ENCODE assay signal across 24 cellular contexts in the genomic region with DNA sequence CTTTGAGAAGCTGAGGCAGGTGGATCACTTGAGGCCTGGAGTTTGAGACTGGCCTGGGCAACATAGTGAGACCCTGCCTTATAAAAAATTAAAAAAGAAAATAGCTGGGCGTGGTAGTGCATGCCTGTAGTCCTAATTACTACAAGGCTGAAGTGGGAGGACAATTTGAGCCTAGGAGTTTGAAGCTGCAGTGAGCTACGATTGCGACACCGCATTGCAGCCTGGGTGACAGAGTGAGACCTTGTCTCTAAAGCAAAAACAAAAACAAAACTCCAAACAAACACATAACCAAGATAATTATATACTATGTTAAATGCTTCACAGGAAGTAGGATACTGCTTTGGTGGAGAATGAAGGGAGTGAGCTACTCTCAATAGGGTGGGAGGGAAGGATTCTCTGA. TPM values are rescaled to one million over a fixed set of nuclear protein-coding genes. Genes with fewer than 3 reads are reported as not detected.
A peak's percentile ranks its signal among the peaks of the same experiment; 100 is the strongest.
DNase-seq lines count a peak whose midpoint lies in the region; ATAC-seq, FAIRE-seq and TF ChIP-seq lines count a peak whose summit lies in the region.
"Had no signal": no experiment of that assay in that cellular context is flagged by ENCODE, and none has a peak within 500 bp of the region (broad histone marks: within the 10 kb centered on the region; RNA-seq: fewer than 3 reads in every experiment).

No MANE protein-coding gene starts in this region.

- H3K27ac ChIP-seq in HepG2 (ENCODE audit: extremely low read length, insufficient read depth, low read length) (no peak overlapping the region), right lobe of liver (no peak overlapping the region), H1 (ENCODE audit: low read depth, low read length) (no peak overlapping the region)
- H3K27ac ChIP-seq: BLaER1, Peyer's patch had no signal

- no peak overlapping the region for H2AK5ac ChIP-seq in H1 (ENCODE audit: low read depth, low read length)

- intact Hi-C loops in HepG2 (cut with micrococcal nuclease; ENCODE audit: unreplicated experiment) = no loop called here
- intact Hi-C loops in right lobe of liver (cut with DNase I) = loop anchor here in 1 of 2 donors (5.0 kb wide), 1 partner anchor 106 kb away; no protein-coding TSS in a partner anchor

- TF ChIP-seq CTCF in HepG2 (CRISPR knock-in tag; IDR thresholded peaks at IDR 0.05) (no peak), right lobe of liver (IDR thresholded peaks at IDR 0.05) (no peak), H1 (IDR thresholded peaks at IDR 0.05; ENCODE audit: control extremely low read depth in 1 of 3, insufficient read depth in 1 of 3, low read depth in 1 of 3, low read length in 3 of 3) (no peak)

- no peak for TF ChIP-seq POLR2A in HepG2 (IDR thresholded peaks at IDR 0.05; ENCODE audit: insufficient read depth in 1 of 2, low read depth in 2 of 2, low read length in 2 of 2)
- TF ChIP-seq POLR2A in right lobe of liver (IDR thresholded peaks at IDR 0.05) = no peak
- no peak for TF ChIP-seq POLR2A in H1 (IDR thresholded peaks at IDR 0.05; ENCODE audit: control extremely low read depth in 1 of 2, low read depth in 2 of 2, low read length in 2 of 2)

- no peak overlapping the region for H2BK120ac ChIP-seq in H1 (replicated peaks; ENCODE audit: low read depth, low read length)

- no peaks in the 10 kb centered on the region for H3K9me3 Mint-ChIP-seq in activated CD4-positive, alpha-beta T cell treated with anti-CD3 and anti-CD28 coated beads, Interleukin-2, amount 10 ng/mL, durations not matched to agents 7 days and 5 days
- H3K9me3 Mint-ChIP-seq: CD4-positive, alpha-beta T cell; T-cell had no signal

- H3K23me2 ChIP-seq in H1 (ENCODE audit: low read depth, low read length) = no peaks in the 10 kb centered on the region

- no peak overlapping the region for H3K56ac ChIP-seq in H1 (replicated peaks; ENCODE audit: insufficient read length, low read depth, low read length)

- H3K4ac ChIP-seq in H1 (replicated peaks; ENCODE audit: insufficient read length, low read depth, low read length) = no peak overlapping the region

- H3K4me1 ChIP-seq in HepG2 (ENCODE audit: insufficient read depth, low read length) (peaks cover 25% of the 10 kb centered on the region), right lobe of liver (peaks cover 0 to 5% (median 0%) of the 10 kb centered on the region in 4 donors), H1 (replicated peaks in 1 of 4; ENCODE audit: control insufficient read depth in 3 of 4, insufficient read depth in 4 of 4, low read length in 3 of 4) (peaks cover 2 to 8% (median 3%) of the 10 kb centered on the region in 4 experiments; a peak in 6 of 7 replicates)

- no peaks in the 10 kb centered on the region for H3K36me3 Mint-ChIP-seq in activated CD4-positive, alpha-beta T cell treated with anti-CD3 and anti-CD28 coated beads, Interleukin-2, amount 10 ng/mL, durations not matched to agents 7 days and 5 days (ENCODE audit: low read depth)
- H3K36me3 Mint-ChIP-seq: T-cell had no signal

- FAIRE-seq in HepG2 (lab: Jason Lieb, UNC) (no peak), H1 (lab: Jason Lieb, UNC) (no peak)
- FAIRE-seq: D721Med, G401.6, HTR-8/SVneo had no signal

- H4K5ac ChIP-seq in H1 (ENCODE audit: insufficient read length, low read depth, low read length) = no peak overlapping the region

- no peak for TF ChIP-seq RAD21 in HepG2 (CRISPR knock-in tag; IDR thresholded peaks at IDR 0.05)
- no peak for TF ChIP-seq RAD21 in H1 (IDR thresholded peaks at IDR 0.05 in 1 of 2, conservative IDR thresholded peaks at IDR 0.05 in 1 of 2; ENCODE audit: low read depth in 2 of 2, low read length in 2 of 2)

- H3K4me3 ChIP-seq in HepG2 (replicated peaks in 1 of 3; ENCODE audit: insufficient read depth in 1 of 3, low read depth in 2 of 3, low read length in 3 of 3) = no peak overlapping the region
- H3K4me3 ChIP-seq in right lobe of liver = no peak overlapping the region
- H3K4me3 ChIP-seq in H1 (ENCODE audit: extremely low read depth in 1 of 4, insufficient read depth in 2 of 4, low read depth in 3 of 4, low read length in 4 of 4) = no peak overlapping the region
- H3K4me3 ChIP-seq: BLaER1, Peyer's patch had no signal

- H2AFZ ChIP-seq in HepG2 (ENCODE audit: low read length) (no peak overlapping the region), H1 (ENCODE audit: low read length) (no peak overlapping the region)

- no peak for DNase-seq in HepG2 (ENCODE audit: low spot score)
- DNase-seq in right lobe of liver = no peak
- DNase-seq in MV-4-11 (lab: John Stamatoyannopoulos, UW) = peak; percentile 40
- no peak for DNase-seq in H1 (ENCODE audit: low read depth in 1 of 2, low spot score in 2 of 2)
- DNase-seq in islet precursor cell = no peak
- no peak for DNase-seq in activated CD4-positive, alpha-beta T cell treated with anti-CD3 and anti-CD28 coated beads, Interleukin-2, amount 10 ng/mL, durations not matched to agents 7 days and 5 days
- no peak for DNase-seq in NCI-H128 (lab: John Stamatoyannopoulos, UW; ENCODE audit: unreplicated experiment)
- DNase-seq: CD4-positive, alpha-beta T cell; H7; NCI-H1417; NCI-H1694; NCI-H2029 treated with DMSO at 0.1 percent for 48 hours; NCI-H526 treated with DMSO at 0.1 percent for 48 hours; OCI-M1; Peyer's patch; SHP77 treated with DMSO at 0.1 percent for 48 hours; T-cell had no signal

- TF ChIP-seq EP300 in HepG2 (IDR thresholded peaks at IDR 0.05; ENCODE audit: low read depth in 2 of 2, low read length in 2 of 2) (no peak), HepG2 (CRISPR knock-in tag; IDR thresholded peaks at IDR 0.05; ENCODE audit: borderline replicate concordance) (no peak), H1 (IDR thresholded peaks at IDR 0.05; ENCODE audit: borderline replicate concordance in 1 of 2, low read depth in 2 of 2, low read length in 2 of 2) (no peak)

- peaks cover 8% of the 10 kb centered on the region for H3K27me3 Mint-ChIP-seq in activated CD4-positive, alpha-beta T cell treated with anti-CD3 and anti-CD28 coated beads, Interleukin-2, amount 10 ng/mL, durations not matched to agents 7 days and 5 days

- no peaks in the 10 kb centered on the region for H3K79me2 ChIP-seq in HepG2 (ENCODE audit: insufficient read depth, low read length)
- H3K79me2 ChIP-seq in H1 (ENCODE audit: control insufficient read depth in 1 of 2, insufficient read depth in 2 of 2, low read length in 2 of 2) = no peaks in the 10 kb centered on the region

- H4K20me1 ChIP-seq in HepG2 (ENCODE audit: insufficient read depth, low read length) = no peaks in the 10 kb centered on the region
- H4K20me1 ChIP-seq in H1 (replicated peaks in 1 of 2; ENCODE audit: control insufficient read depth in 1 of 2, insufficient read depth in 2 of 2, low read length in 2 of 2) = no peaks in the 10 kb centered on the region
- H4K20me1 ChIP-seq: BLaER1 had no signal

- BruUV-seq in HepG2 (replicated peaks; lab: Mats Ljungman, UMichigan) = no TSS peak

- no peaks in the 10 kb centered on the region for H3K79me1 ChIP-seq in H1 (ENCODE audit: low read depth, low read length)

- no peak overlapping the region for H4K91ac ChIP-seq in H1 (replicated peaks; ENCODE audit: insufficient read length, low read length)

- peaks cover 9% of the 10 kb centered on the region for H3K4me1 Mint-ChIP-seq in activated CD4-positive, alpha-beta T cell treated with anti-CD3 and anti-CD28 coated beads, Interleukin-2, amount 10 ng/mL, durations not matched to agents 7 days and 5 days

- no peak overlapping the region for H2BK5ac ChIP-seq in H1 (ENCODE audit: low read depth, low read length)

- WGBS in HepG2 (ENCODE audit: low lambda C conversion rate) = 12% methylated on average over 4 of the region's 4 CpGs
- whole genome bisulfite sequencing in right lobe of liver (ENCODE audit: insufficient coverage, low coverage, low lambda C conversion rate, missing lambda C conversion rate) = 66% methylated on average over 4 of the region's 4 CpGs
- WGBS in H1 (ENCODE audit: extremely low coverage in 1 of 2, insufficient coverage in 1 of 2, insufficient read length in 1 of 2, insufficient replicate concordance in 2 of 2, low coverage in 1 of 2, low lambda C conversion rate in 2 of 2, missing lambda C conversion rate in 1 of 2), 2 experiments = 89% methylated on average over 4 of the region's 4 CpGs; no CpG with 5 or more reads in 1 of the 2 experiments

- H3K18ac ChIP-seq in H1 (ENCODE audit: extremely low read depth, low read length) = no peak overlapping the region

- H4K8ac ChIP-seq in H1 (ENCODE audit: extremely low read depth, insufficient read depth, low read length) = no peak overlapping the region

- H3K27me3 ChIP-seq in HepG2 (ENCODE audit: control insufficient read depth in 1 of 2, insufficient read depth in 2 of 2, low read length in 2 of 2) (peaks cover 3 to 13% of the 10 kb centered on the region in 2 experiments; a peak in 3 of 5 replicates), right lobe of liver (no peaks in the 10 kb centered on the region), H1 (replicated peaks in 1 of 4; ENCODE audit: control insufficient read depth in 3 of 4, extremely low read depth in 1 of 4, insufficient read depth in 3 of 4, low read length in 3 of 4) (no peaks in the 10 kb centered on the region; a peak in 2 of 7 replicates)
- H3K27me3 ChIP-seq: BLaER1, Peyer's patch had no signal

- H2BK12ac ChIP-seq in H1 (ENCODE audit: low read depth, low read length) = no peak overlapping the region

- H3K4me2 ChIP-seq in HepG2 (ENCODE audit: low read depth, low read length) (no peak overlapping the region), H1 (ENCODE audit: insufficient read depth in 1 of 2, low read depth in 2 of 2, low read length in 2 of 2) (no peak overlapping the region)
- H3K4me2 ChIP-seq: BLaER1 had no signal

- no peak overlapping the region for H3K27ac Mint-ChIP-seq in activated CD4-positive, alpha-beta T cell treated with anti-CD3 and anti-CD28 coated beads, Interleukin-2, amount 10 ng/mL, durations not matched to agents 7 days and 5 days
- H3K27ac Mint-ChIP-seq: CD4-positive, alpha-beta T cell; T-cell had no signal

- no peak overlapping the region for H3K23ac ChIP-seq in H1 (ENCODE audit: insufficient read length)

- H3K4me3 Mint-ChIP-seq in activated CD4-positive, alpha-beta T cell treated with anti-CD3 and anti-CD28 coated beads, Interleukin-2, amount 10 ng/mL, durations not matched to agents 7 days and 5 days = no peak overlapping the region
- H3K4me3 Mint-ChIP-seq: CD4-positive, alpha-beta T cell; T-cell had no signal

- no peak for ATAC-seq in HepG2
- ATAC-seq in right lobe of liver = no peak
- ATAC-seq: SK-N-SH treated with all-trans-retinoic acid at 6 μM for 48 hours, T-cell had no signal

- CTCF ChIA-PET in HepG2 (lab: Yijun Ruan, JAX; ENCODE audit: low intra/inter-chr PET ratio, low total read pairs) = no interaction called here
- CTCF ChIA-PET in H1 (lab: Charles Lee; ENCODE audit: partially characterized antibody) = interaction anchor here (0.8 to 20.0 kb wide), 7 partner anchors 10 to 115 kb away, joined by 3 to 330 read pairs (median 4); partner anchors contain the start of gene STMN1
- CTCF ChIA-PET in activated CD4-positive, alpha-beta T cell treated with anti-CD3 and anti-CD28 coated beads, Interleukin-2, amount 10 ng/mL, durations not matched to agents 7 days and 5 days (lab: Charles Lee) = interaction anchor here (1.3 to 3.2 kb wide), 3 partner anchors 15 to 107 kb away, joined by 3 to 14 read pairs (median 5); no protein-coding TSS in a partner anchor

- H3K36me3 ChIP-seq in HepG2 (replicated peaks in 1 of 2; ENCODE audit: control insufficient read depth in 1 of 2, insufficient read depth in 2 of 2, low read length in 2 of 2) = no peaks in the 10 kb centered on the region
- no peaks in the 10 kb centered on the region for H3K36me3 ChIP-seq in right lobe of liver
- no peaks in the 10 kb centered on the region for H3K36me3 ChIP-seq in H1 (ENCODE audit: control insufficient read depth in 2 of 4, insufficient read depth in 4 of 4, low read length in 3 of 4)
- H3K36me3 ChIP-seq: BLaER1, Peyer's patch had no signal

- no peak overlapping the region for H3K9ac ChIP-seq in HepG2 (ENCODE audit: insufficient read depth, low read depth, low read length)
- H3K9ac ChIP-seq in H1 (replicated peaks in 1 of 4; ENCODE audit: extremely low read depth in 1 of 4, low read depth in 3 of 4, low read length in 3 of 4) = no peak overlapping the region
- H3K9ac ChIP-seq: BLaER1 had no signal

- H3K14ac ChIP-seq in H1 (ENCODE audit: insufficient read length) = no peak overlapping the region

- no peak overlapping the region for H2BK15ac ChIP-seq in H1 (ENCODE audit: low read length)

- no peaks in the 10 kb centered on the region for H3K9me3 ChIP-seq in HepG2 (ENCODE audit: low read length)
- H3K9me3 ChIP-seq in right lobe of liver = no peaks in the 10 kb centered on the region
- no peaks in the 10 kb centered on the region for H3K9me3 ChIP-seq in H1 (ENCODE audit: insufficient read depth in 2 of 2, low read depth in 1 of 2, low read length in 1 of 2)
- H3K9me3 ChIP-seq: BLaER1, Peyer's patch had no signal

- H2BK20ac ChIP-seq in H1 (ENCODE audit: low read length) = no peak overlapping the region

- POLR2A ChIA-PET in HepG2 (lab: Yijun Ruan, JAX) = no interaction called here
- POLR2A ChIA-PET in H1 (lab: Charles Lee; ENCODE audit: partially characterized antibody) = interaction anchor here (0.6 to 2.8 kb wide), 4 partner anchors 85 to 128 kb away, joined by 3 to 9 read pairs (median 3); partner anchors contain the start of gene PAQR7
- POLR2A ChIA-PET in activated CD4-positive, alpha-beta T cell treated with anti-CD3 and anti-CD28 coated beads, Interleukin-2, amount 10 ng/mL, durations not matched to agents 7 days and 5 days (lab: Charles Lee) = interaction anchor here (1.3 kb wide), 1 partner anchor 108 kb away, joined by 3 read pairs; no protein-coding TSS in a partner anchor

- in situ Hi-C loops in HepG2 (cut with HindIII; ENCODE audit: extremely low pct_ligation_motif_present, low pct_unique_long_range_greater_than_20kb) = no loop called here

RNA-seq across cellular contexts. Expression of gene PAFAH2, which starts 5.4 kb away (rescaled TPM):
- 6.9 and 9.2 TPM in 2 replicates for total RNA-seq in HepG2 (2016; rRNA removed; fragmentation: Illumina TruSeq; extraction: Trizol)
- total RNA-seq in HepG2 (2016; cell fraction: cytosol; rRNA removed; fragmentation: Illumina TruSeq; extraction: Trizol; ENCODE audit: low read depth) = 0.51 and 1.6 TPM in 2 replicates
- total RNA-seq in HepG2 (2016; cell fraction: insoluble cytoplasmic fraction; rRNA removed; fragmentation: Illumina TruSeq; extraction: Trizol) = 6.5 and 8.8 TPM in 2 replicates
- total RNA-seq in HepG2 (2016; cell fraction: membrane; rRNA removed; fragmentation: Illumina TruSeq; extraction: Trizol) = 2.7 TPM in 2 replicates
- total RNA-seq in HepG2 (2016; cell fraction: nucleus; rRNA removed; fragmentation: Illumina TruSeq; extraction: Trizol) = 5.0 and 6.9 TPM in 2 replicates
- polyA plus RNA-seq in HepG2 (2011; rRNA removed) = 9.3 and 9.4 TPM in 2 replicates
- 9.1 TPM in 2 replicates for polyA plus RNA-seq in HepG2 (2011; cell fraction: cytosol; rRNA removed)
- polyA plus RNA-seq in HepG2 (2011; cell fraction: nucleus; rRNA removed) = 5.1 and 5.6 TPM in 2 replicates
- polyA plus RNA-seq in HepG2 (2012) = 4.1 and 5.1 TPM in 2 replicates
- 0.44 and 0.49 TPM in 2 replicates for polyA plus RNA-seq in HepG2 (2016; cell fraction: cytosol; fragmentation: Illumina TruSeq; extraction: Trizol; ENCODE audit: low read depth)
- polyA plus RNA-seq in HepG2 (2016; cell fraction: insoluble cytoplasmic fraction; fragmentation: Illumina TruSeq; extraction: Trizol; ENCODE audit: low read depth) = 7.4 TPM in 2 replicates
- 1.3 and 1.4 TPM in 2 replicates for polyA plus RNA-seq in HepG2 (2016; cell fraction: membrane; fragmentation: Illumina TruSeq; extraction: Trizol; ENCODE audit: low read depth)
- polyA plus RNA-seq in HepG2 (2016; cell fraction: nucleus; fragmentation: Illumina TruSeq; extraction: Trizol; ENCODE audit: insufficient read depth, low read depth) = 9.9 and 13.1 TPM in 2 replicates
- 8.3 and 14.5 TPM in 2 replicates for polyA minus RNA-seq in HepG2 (2011; rRNA and poly(A)+ RNA removed; ENCODE audit: low replicate concordance)
- polyA minus RNA-seq in HepG2 (2011; cell fraction: cytosol; rRNA and poly(A)+ RNA removed) = 3.8 and 5.6 TPM in 2 replicates
- polyA minus RNA-seq in HepG2 (2011; cell fraction: nucleus; rRNA and poly(A)+ RNA removed) = 7.3 and 13.0 TPM in 2 replicates
- 10 to 100 TPM; 13.2 to 25.2 (median 18.6) TPM for total RNA-seq in right lobe of liver
- 7.6 and 9.3 TPM in 2 replicates for total RNA-seq in H1 (2021; fragmentation: NEBNext Ultra II Directional; extraction: Animal tissue kit (Norgen Biotek cat#: 25700))
- polyA plus RNA-seq in H1 (2011; rRNA removed) = 7.7 and 15.6 TPM in 2 replicates
- 11.2 TPM for polyA plus RNA-seq in H1 (2011; cell fraction: cytosol; rRNA removed)
- polyA plus RNA-seq in H1 (2011; cell fraction: nucleus; rRNA removed) = 7.6 TPM
- polyA plus RNA-seq in H1 (2012, experiment 1 of 2) = 7.8 to 9.2 TPM (median 8.0 TPM) in 4 replicates
- polyA plus RNA-seq in H1 (2012, experiment 2 of 2) = 5.3 TPM
- polyA plus RNA-seq in H1 (2013, experiment 1 of 2) = 4.8 TPM
- 4.5 TPM for polyA plus RNA-seq in H1 (2013, experiment 2 of 2)
- 12.3 TPM in 2 replicates for polyA minus RNA-seq in H1 (2011; rRNA and poly(A)+ RNA removed)
- polyA minus RNA-seq in H1 (2011; cell fraction: cytosol; rRNA and poly(A)+ RNA removed) = 7.9 TPM
- 4.5 TPM for polyA minus RNA-seq in H1 (2011; cell fraction: nucleus; rRNA and poly(A)+ RNA removed)
- 10 to 100 TPM; 10.1 to 11.9 TPM for total RNA-seq in activated CD4-positive, alpha-beta T cell treated with anti-CD3 and anti-CD28 coated beads, Interleukin-2, amount 10 ng/mL, durations not matched to agents 7 days and 5 days

RNA-seq across cellular contexts. Expression of gene EXTL1, which starts 18.3 kb away (rescaled TPM):
- total RNA-seq in HepG2 (2016; rRNA removed; fragmentation: Illumina TruSeq; extraction: Trizol) (0.28 and 0.35 TPM in 2 replicates), right lobe of liver (under 1 TPM in 2 of 6 experiments, not detected in 4; 0.06 to 0.19 TPM)
- total RNA-seq in HepG2 (2016; cell fraction: cytosol; rRNA removed; fragmentation: Illumina TruSeq; extraction: Trizol; ENCODE audit: low read depth) = 0.09 and 0.20 TPM in 2 replicates
- total RNA-seq in HepG2 (2016; cell fraction: insoluble cytoplasmic fraction; rRNA removed; fragmentation: Illumina TruSeq; extraction: Trizol) = 0.19 and 0.52 TPM in 2 replicates
- total RNA-seq in HepG2 (2016; cell fraction: membrane; rRNA removed; fragmentation: Illumina TruSeq; extraction: Trizol) = 0.19 and 0.48 TPM in 2 replicates
- 0.69 and 0.78 TPM in 2 replicates for total RNA-seq in HepG2 (2016; cell fraction: nucleus; rRNA removed; fragmentation: Illumina TruSeq; extraction: Trizol)
- polyA plus RNA-seq in HepG2 (2011; rRNA removed) (1.0 and 1.5 TPM in 2 replicates), H1 (2011; rRNA removed) (0.89 and 2.0 TPM in 2 replicates)
- polyA plus RNA-seq in HepG2 (2011; cell fraction: cytosol; rRNA removed) = 0.60 and 0.75 TPM in 2 replicates
- 4.9 and 5.4 TPM in 2 replicates for polyA plus RNA-seq in HepG2 (2011; cell fraction: nucleus; rRNA removed)
- 0.87 and 1.2 TPM in 2 replicates for polyA plus RNA-seq in HepG2 (2012)
- polyA plus RNA-seq in HepG2 (2016; cell fraction: cytosol; fragmentation: Illumina TruSeq; extraction: Trizol; ENCODE audit: low read depth) = 0.07 and 0.11 TPM in 2 replicates
- 0.26 and 0.27 TPM in 2 replicates for polyA plus RNA-seq in HepG2 (2016; cell fraction: insoluble cytoplasmic fraction; fragmentation: Illumina TruSeq; extraction: Trizol; ENCODE audit: low read depth)
- 0.18 and 0.20 TPM in 2 replicates for polyA plus RNA-seq in HepG2 (2016; cell fraction: membrane; fragmentation: Illumina TruSeq; extraction: Trizol; ENCODE audit: low read depth)
- 0.52 and 0.65 TPM in 2 replicates for polyA plus RNA-seq in HepG2 (2016; cell fraction: nucleus; fragmentation: Illumina TruSeq; extraction: Trizol; ENCODE audit: insufficient read depth, low read depth)
- 0.12 and 2.8 TPM in 2 replicates for polyA minus RNA-seq in HepG2 (2011; rRNA and poly(A)+ RNA removed; ENCODE audit: low replicate concordance)
- polyA minus RNA-seq in HepG2 (2011; cell fraction: cytosol; rRNA and poly(A)+ RNA removed) = 0.20 and 0.53 TPM in 2 replicates
- polyA minus RNA-seq in HepG2 (2011; cell fraction: nucleus; rRNA and poly(A)+ RNA removed) = 4.1 and 5.9 TPM in 2 replicates
- total RNA-seq in H1 (2021; fragmentation: NEBNext Ultra II Directional; extraction: Animal tissue kit (Norgen Biotek cat#: 25700)) = 1.2 and 1.3 TPM in 2 replicates
- 1.2 TPM for polyA plus RNA-seq in H1 (2011; cell fraction: cytosol; rRNA removed)
- 3.4 TPM for polyA plus RNA-seq in H1 (2011; cell fraction: nucleus; rRNA removed)
- polyA plus RNA-seq in H1 (2012, experiment 1 of 2) = 0.34 to 0.88 TPM (median 0.71 TPM) in 4 replicates
- 0.60 TPM for polyA plus RNA-seq in H1 (2012, experiment 2 of 2)
- polyA plus RNA-seq in H1 (2013, experiment 1 of 2) = 0.41 TPM
- 0.33 TPM for polyA plus RNA-seq in H1 (2013, experiment 2 of 2)
- polyA minus RNA-seq in H1 (2011; rRNA and poly(A)+ RNA removed) = 2.3 and 2.8 TPM in 2 replicates
- not detected for polyA minus RNA-seq in H1 (2011; cell fraction: cytosol; rRNA and poly(A)+ RNA removed)
- 6.6 TPM for polyA minus RNA-seq in H1 (2011; cell fraction: nucleus; rRNA and poly(A)+ RNA removed)
- not detected for total RNA-seq in activated CD4-positive, alpha-beta T cell treated with anti-CD3 and anti-CD28 coated beads, Interleukin-2, amount 10 ng/mL, durations not matched to agents 7 days and 5 days
- total RNA-seq: A172; CD4-positive, alpha-beta T cell; Peyer's patch had no signal

RNA-seq across cellular contexts. Expression of gene SLC30A2, which starts 42.7 kb away (rescaled TPM):
- total RNA-seq in HepG2 (2016; rRNA removed; fragmentation: Illumina TruSeq; extraction: Trizol) (not detected in 2 replicates), right lobe of liver (under 1 TPM in 5 of 6 experiments, not detected in 1; 0.07 to 0.31 (median 0.22) TPM)
- total RNA-seq in HepG2 (2016; cell fraction: cytosol; rRNA removed; fragmentation: Illumina TruSeq; extraction: Trizol; ENCODE audit: low read depth) = not detected in 2 replicates
- total RNA-seq in HepG2 (2016; cell fraction: insoluble cytoplasmic fraction; rRNA removed; fragmentation: Illumina TruSeq; extraction: Trizol) = 0.04 TPM in 1 of 2 replicates, not detected in the other
- not detected in 2 replicates for total RNA-seq in HepG2 (2016; cell fraction: membrane; rRNA removed; fragmentation: Illumina TruSeq; extraction: Trizol)
- not detected in 2 replicates for total RNA-seq in HepG2 (2016; cell fraction: nucleus; rRNA removed; fragmentation: Illumina TruSeq; extraction: Trizol)
- polyA plus RNA-seq in HepG2 (2011; rRNA removed) (not detected in 2 replicates), H1 (2011; rRNA removed) (0.76 and 0.78 TPM in 2 replicates)
- polyA plus RNA-seq in HepG2 (2011; cell fraction: cytosol; rRNA removed) = not detected in 2 replicates
- not detected in 2 replicates for polyA plus RNA-seq in HepG2 (2011; cell fraction: nucleus; rRNA removed)
- polyA plus RNA-seq in HepG2 (2012) = not detected in 2 replicates
- polyA plus RNA-seq in HepG2 (2016; cell fraction: cytosol; fragmentation: Illumina TruSeq; extraction: Trizol; ENCODE audit: low read depth) = not detected in 2 replicates
- polyA plus RNA-seq in HepG2 (2016; cell fraction: insoluble cytoplasmic fraction; fragmentation: Illumina TruSeq; extraction: Trizol; ENCODE audit: low read depth) = not detected in 2 replicates
- polyA plus RNA-seq in HepG2 (2016; cell fraction: membrane; fragmentation: Illumina TruSeq; extraction: Trizol; ENCODE audit: low read depth) = not detected in 2 replicates
- not detected in 2 replicates for polyA plus RNA-seq in HepG2 (2016; cell fraction: nucleus; fragmentation: Illumina TruSeq; extraction: Trizol; ENCODE audit: insufficient read depth, low read depth)
- polyA minus RNA-seq in HepG2 (2011; rRNA and poly(A)+ RNA removed; ENCODE audit: low replicate concordance) = 0.05 and 0.32 TPM in 2 replicates
- polyA minus RNA-seq in HepG2 (2011; cell fraction: cytosol; rRNA and poly(A)+ RNA removed) = not detected in 2 replicates
- polyA minus RNA-seq in HepG2 (2011; cell fraction: nucleus; rRNA and poly(A)+ RNA removed) = not detected in 2 replicates
- 0.19 TPM in 1 of 2 replicates, not detected in the other for total RNA-seq in H1 (2021; fragmentation: NEBNext Ultra II Directional; extraction: Animal tissue kit (Norgen Biotek cat#: 25700))
- 0.58 TPM for polyA plus RNA-seq in H1 (2011; cell fraction: cytosol; rRNA removed)
- 0.57 TPM for polyA plus RNA-seq in H1 (2011; cell fraction: nucleus; rRNA removed)
- polyA plus RNA-seq in H1 (2012, experiment 1 of 2) = 0.07 to 0.81 TPM (median 0.43 TPM) in 4 replicates
- not detected for polyA plus RNA-seq in H1 (2012, experiment 2 of 2)
- 0.06 TPM for polyA plus RNA-seq in H1 (2013, experiment 1 of 2)
- 0.09 TPM for polyA plus RNA-seq in H1 (2013, experiment 2 of 2)
- 0.88 TPM in 2 replicates for polyA minus RNA-seq in H1 (2011; rRNA and poly(A)+ RNA removed)
- polyA minus RNA-seq in H1 (2011; cell fraction: cytosol; rRNA and poly(A)+ RNA removed) = not detected
- polyA minus RNA-seq in H1 (2011; cell fraction: nucleus; rRNA and poly(A)+ RNA removed) = 0.20 TPM
- not detected for total RNA-seq in activated CD4-positive, alpha-beta T cell treated with anti-CD3 and anti-CD28 coated beads, Interleukin-2, amount 10 ng/mL, durations not matched to agents 7 days and 5 days
- total RNA-seq: A172; CD4-positive, alpha-beta T cell; NCI-H460 had no signal

Comparison
In these comparisons a context has a peak if more than half of its experiments do, and no peak if none do; other contexts are left out.
1. Of the 41 proteins assayed by ChIP-seq in both HepG2 and H1: peak only in HepG2: none; only in H1: none; in both: CEBPB; in neither: 40.